In genomic region chr5:7015586-7016256, GRCh38 we compare ENCODE assay signal across 18 cellular contexts.
DNase-seq lines count a peak whose midpoint lies in the region; ATAC-seq, FAIRE-seq and TF ChIP-seq lines count a peak whose summit lies in the region.
"Had no signal": no experiment of that assay in that cellular context is flagged by ENCODE, and none has a peak within 500 bp of the region (broad histone marks: within the 10 kb centered on the region; RNA-seq: fewer than 3 reads in every experiment).

No MANE protein-coding gene starts in this region.

- no peak for FAIRE-seq in RCC 7860 (lab: Jason Lieb, UNC)
- FAIRE-seq: urothelium cell line had no signal

- CTCF ChIA-PET in SK-N-SH (lab: Yijun Ruan, JAX) = interaction anchor here (1.3 to 1.6 kb wide), 2 partner anchors 9 to 730 kb away, joined by 3 to 4 read pairs; no protein-coding TSS in a partner anchor

- no peak overlapping the region for H3K4me3 ChIP-seq in SK-N-SH (ENCODE audit: low read depth in 2 of 2, low read length in 1 of 2)
- H3K4me3 ChIP-seq: gastroesophageal sphincter, pancreas, smooth muscle cell had no signal

- no peaks in the 10 kb centered on the region for H3F3A ChIP-seq in SK-N-SH (replicated peaks; ENCODE audit: insufficient read depth)

- no peak overlapping the region for H3K4me2 ChIP-seq in SK-N-SH
- H3K4me2 ChIP-seq: smooth muscle cell had no signal

- TF ChIP-seq RAD21 in SK-N-SH (IDR thresholded peaks at IDR 0.05; ENCODE audit: low read length) = no peak

- POLR2A ChIA-PET in SK-N-SH (lab: Yijun Ruan, JAX) = no interaction called here

- H3K4me1 ChIP-seq in SK-N-SH (ENCODE audit: control insufficient read depth in 1 of 2, insufficient read depth in 2 of 2, low read depth in 1 of 2, low read length in 1 of 2) = no peaks in the 10 kb centered on the region
- H3K4me1 ChIP-seq: gastroesophageal sphincter, pancreas had no signal

- H3K9me3 ChIP-seq in SK-N-SH = no peaks in the 10 kb centered on the region
- H3K9me3 ChIP-seq: pancreas had no signal

- no peaks in the 10 kb centered on the region for H3K27me3 ChIP-seq in SK-N-SH (ENCODE audit: insufficient read depth)
- H3K27me3 ChIP-seq: pancreas had no signal

- DNase-seq in SK-N-SH (no peak), OCI-M1 (lab: John Stamatoyannopoulos, UW) (peak; percentile 8), iPS DF 19.7 (ENCODE audit: low read depth, low spot score) (peak; percentile 40), RCC 7860 (ENCODE audit: low spot score) (no peak)
- DNase-seq in activated CD8-positive, alpha-beta memory T cell treated with anti-CD3 and anti-CD28 coated beads, Interleukin-2, amount 50 U/mL, for 4 hours = no peak
- DNase-seq: activated CD4-positive, alpha-beta T cell treated with anti-CD3 and anti-CD28 coated beads, Interleukin-2, amount 50 U/mL, for 4 hours; activated T-cell treated with anti-CD3 and anti-CD28 coated beads, Interleukin-2, amount 50 U/mL, for 72 hours; central memory CD4-positive, alpha-beta T cell; kidney glomerular epithelial cell; NCI-H2171; stimulated activated naive CD4-positive, alpha-beta T cell treated with Interleukin-2 at 50 U/mL for 16 hours had no signal

- no peak overlapping the region for H3K9ac ChIP-seq in SK-N-SH

- TF ChIP-seq CTCF in SK-N-SH (IDR thresholded peaks at IDR 0.05) = peak; percentile 29; the same call in 1 of the 2 replicates

- H2AFZ ChIP-seq in SK-N-SH (ENCODE audit: low read depth) = no peak overlapping the region

- no peak for TF ChIP-seq EP300 in SK-N-SH (IDR thresholded peaks at IDR 0.05; ENCODE audit: borderline replicate concordance in 1 of 2, low read depth in 1 of 2, low read length in 1 of 2)

- H3K79me2 ChIP-seq in SK-N-SH (ENCODE audit: insufficient read depth) = no peaks in the 10 kb centered on the region

- no peak overlapping the region for H3K27ac ChIP-seq in SK-N-SH (ENCODE audit: low read depth in 2 of 2, low read length in 1 of 2)
- H3K27ac ChIP-seq: gastroesophageal sphincter, pancreas had no signal

- 5% methylated on average over 6 of the region's 6 CpGs for WGBS in SK-N-SH (ENCODE audit: low lambda C conversion rate)

- no peaks in the 10 kb centered on the region for H4K20me1 ChIP-seq in SK-N-SH (ENCODE audit: insufficient read depth)

- H3K36me3 ChIP-seq in SK-N-SH (replicated peaks in 1 of 2; ENCODE audit: control insufficient read depth in 1 of 2, insufficient read depth in 2 of 2, low read length in 1 of 2) = no peaks in the 10 kb centered on the region
- H3K36me3 ChIP-seq: gastroesophageal sphincter, pancreas had no signal

- H3K9me2 ChIP-seq in SK-N-SH = no peaks in the 10 kb centered on the region

- ATAC-seq in SK-N-SH treated with all-trans-retinoic acid at 6 μM for 48 hours (no peak), HG03196 (IDR thresholded peaks at IDR 0.05; ENCODE audit: unreplicated experiment) (no peak), GM21423 (IDR thresholded peaks at IDR 0.05; ENCODE audit: unreplicated experiment) (no peak)
- ATAC-seq: activated T-cell treated with anti-CD3 and anti-CD28 coated beads, Interleukin-2, amount 50 U/mL, for 72 hours; gastroesophageal sphincter had no signal

TF ChIP-seq in SK-N-SH, 30 proteins besides CTCF, POLR2A, EP300 and RAD21:
- no peak for TF ChIP-seq RCOR1 (IDR thresholded peaks at IDR 0.05; ENCODE audit: low read length)

TF ChIP-seq in SK-N-SH treated with all-trans-retinoic acid at 6 μM for 48 hours, 23 proteins besides CTCF, POLR2A, EP300 and RAD21:
- no peak for TF ChIP-seq CREB5 (CRISPR knock-in tag; IDR thresholded peaks at IDR 0.05; ENCODE audit: low read depth)
- TF ChIP-seq OSR1 (CRISPR knock-in tag; IDR thresholded peaks at IDR 0.05) = no peak
- TF ChIP-seq TSHZ2 (CRISPR knock-in tag; IDR thresholded peaks at IDR 0.05) = no peak
- no peak for TF ChIP-seq ZC3H10 (CRISPR knock-in tag; IDR thresholded peaks at IDR 0.05)
- TF ChIP-seq CSDC2 (CRISPR knock-in tag; IDR thresholded peaks at IDR 0.05) = no peak
- TF ChIP-seq TOX (CRISPR knock-in tag; IDR thresholded peaks at IDR 0.05; ENCODE audit: borderline replicate concordance) = no peak
- TF ChIP-seq ZNF70 (CRISPR knock-in tag; IDR thresholded peaks at IDR 0.05) = no peak
- TF ChIP-seq PPARA (CRISPR knock-in tag; IDR thresholded peaks at IDR 0.05; ENCODE audit: borderline replicate concordance) = no peak
- no peak for TF ChIP-seq ISL1 (CRISPR knock-in tag; IDR thresholded peaks at IDR 0.05)
- TF ChIP-seq POU6F1 (CRISPR knock-in tag; IDR thresholded peaks at IDR 0.05; ENCODE audit: borderline replicate concordance, low read depth) = no peak
- TF ChIP-seq PATZ1 (CRISPR knock-in tag; IDR thresholded peaks at IDR 0.05; ENCODE audit: borderline replicate concordance) = no peak
- no peak for TF ChIP-seq ZNF565 (CRISPR knock-in tag; conservative IDR thresholded peaks at IDR 0.05; ENCODE audit: low read depth)
- TF ChIP-seq ZFP30 (CRISPR knock-in tag; IDR thresholded peaks at IDR 0.05) = no peak
- no peak for TF ChIP-seq ZNF8 (CRISPR knock-in tag; IDR thresholded peaks at IDR 0.05)
- no peak for TF ChIP-seq TCF4 (CRISPR knock-in tag; IDR thresholded peaks at IDR 0.05; ENCODE audit: borderline replicate concordance)
- no peak for TF ChIP-seq ESRRG (CRISPR knock-in tag; IDR thresholded peaks at IDR 0.05)
- TF ChIP-seq GLIS3 (CRISPR knock-in tag; IDR thresholded peaks at IDR 0.05) = no peak

Comparison
In these comparisons a context has a peak if more than half of its experiments do, and no peak if none do; other contexts are left out.
1. DNase-seq: peak in OCI-M1 (single experiment) and iPS DF 19.7 (single experiment); none in SK-N-SH (single experiment), RCC 7860 (single experiment) and activated CD8-positive, alpha-beta memory T cell treated with anti-CD3 and anti-CD28 coated beads, Interleukin-2, amount 50 U/mL, for 4 hours (single experiment).